ENCODE assay signal across 7 cellular contexts in the genomic region with DNA sequence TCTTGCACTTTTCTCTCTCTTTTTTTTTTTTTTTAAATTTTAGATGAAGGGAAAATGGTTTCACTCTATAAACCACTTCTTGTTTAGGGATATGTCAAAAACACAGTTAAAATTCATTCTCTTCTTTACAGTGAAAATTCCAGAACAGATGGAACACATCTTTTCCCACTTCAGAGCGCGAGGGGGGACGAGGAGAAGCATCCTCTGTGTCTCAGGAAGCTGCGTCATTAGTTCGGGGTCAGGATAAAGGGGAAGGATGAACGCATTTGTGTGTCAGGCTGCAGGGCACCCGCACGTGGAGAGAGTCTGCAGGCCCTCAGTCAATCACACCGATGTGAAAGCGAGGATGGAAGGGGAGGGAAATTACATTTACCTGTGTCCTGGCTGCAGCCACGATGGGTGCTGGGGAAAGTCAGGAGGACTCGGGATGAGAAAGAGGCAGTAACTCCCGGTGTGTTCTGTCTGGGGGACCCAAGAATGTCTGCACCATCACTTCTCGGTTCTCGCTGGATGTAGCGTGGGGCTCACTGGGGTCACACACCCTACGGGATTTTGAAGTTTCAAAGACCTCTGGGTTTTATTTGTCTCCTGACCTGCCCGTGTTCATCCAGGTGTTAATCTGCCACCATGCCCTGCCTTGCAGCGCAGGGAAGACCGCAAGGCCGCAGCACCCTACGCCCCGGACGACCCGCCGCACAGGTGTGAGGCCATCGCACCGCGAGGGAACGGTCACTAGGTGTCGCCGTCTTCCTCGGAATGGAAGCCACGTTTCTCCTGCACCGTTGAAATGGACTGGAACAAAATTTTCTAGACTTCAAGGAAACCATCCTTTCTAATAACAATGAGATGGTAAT.
DNase-seq lines count a peak whose midpoint lies in the region; ATAC-seq and TF ChIP-seq lines count a peak whose summit lies in the region.

No MANE protein-coding gene starts in this region.

- no peaks in the 10 kb centered on the region for H3K27me3 Mint-ChIP-seq in osteocyte (ENCODE audit: unreplicated experiment)

- no peak overlapping the region for H3K27ac ChIP-seq in Peyer's patch
- H3K27ac ChIP-seq in foreskin keratinocyte: no peak overlapping the region
- peak overlapping the region in 1 of 3 donors; percentile 12 for H3K27ac ChIP-seq in thyroid gland

- H3K4me1 Mint-ChIP-seq in osteocyte (ENCODE audit: unreplicated experiment): peaks cover 8% of the 10 kb centered on the region

- no peaks in the 10 kb centered on the region for H3K27me3 ChIP-seq in Peyer's patch
- H3K27me3 ChIP-seq in foreskin keratinocyte: no peaks in the 10 kb centered on the region
- no peaks in the 10 kb centered on the region for H3K27me3 ChIP-seq in thyroid gland

- peaks cover 0 to 7% (median 0%) of the 10 kb centered on the region in 4 donors for H3K4me1 ChIP-seq in Peyer's patch
- H3K4me1 ChIP-seq in foreskin keratinocyte: no peaks in the 10 kb centered on the region
- no peaks in the 10 kb centered on the region for H3K4me1 ChIP-seq in thyroid gland

- no peak overlapping the region for H3K4me3 ChIP-seq in Peyer's patch
- H3K4me3 ChIP-seq in thyroid gland (replicated peaks in 1 of 3): no peak overlapping the region

- ATAC-seq in HG02678 (IDR thresholded peaks at IDR 0.05; ENCODE audit: unreplicated experiment) (peak; percentile 89), foreskin keratinocyte (peak; percentile 73)

- WGBS in thyroid gland, 2 donors: 36 to 37% methylated on average over 35 of the region's 35 CpGs

- DNase-seq in GM13976 (ENCODE audit: low spot score) (peak; percentile 84), Peyer's patch (peak; percentile 64 to 89 (median 80)), foreskin keratinocyte (peak in 1 of 2 donors; percentile 23), osteocyte (ENCODE audit: extremely low spot score, unreplicated experiment) (peak; percentile 89), thyroid gland (peak; percentile 60 to 73)
- DNase-seq in activated T-helper 1 cell treated with anti-CD3 and anti-CD28 coated beads, Interleukin-2, amount 50 U/mL, for 16 hours (ENCODE audit: low read depth in 1 of 2, low spot score in 1 of 2): peak; percentile 55 to 61

- peaks cover 2% of the 10 kb centered on the region for H3K36me3 Mint-ChIP-seq in osteocyte (ENCODE audit: unreplicated experiment)

- no peak overlapping the region for H3K4me3 Mint-ChIP-seq in osteocyte (ENCODE audit: unreplicated experiment)

- TF ChIP-seq POLR2A in Peyer's patch (IDR thresholded peaks at IDR 0.05): no peak
- TF ChIP-seq POLR2A in thyroid gland (IDR thresholded peaks at IDR 0.05): no peak

- in situ Hi-C loops in GM13976 (cut with MboI; ENCODE audit: low sequenced_read_pairs, unreplicated experiment): loop anchor here (25.0 kb wide), 2 partner anchors 1423 to 1523 kb away; no protein-coding TSS in a partner anchor

- intact Hi-C loops in thyroid gland (cut with DNase I): loop anchor here (10.0 kb wide), 3 partner anchors 216 to 1526 kb away; no protein-coding TSS in a partner anchor

- H3K9me3 ChIP-seq in Peyer's patch (no peaks in the 10 kb centered on the region), thyroid gland (no peaks in the 10 kb centered on the region)

- no peak overlapping the region for H3K27ac Mint-ChIP-seq in osteocyte (ENCODE audit: unreplicated experiment)

- TF ChIP-seq CTCF in GM13976 (IDR thresholded peaks at IDR 0.05; ENCODE audit: borderline replicate concordance, control extremely low read depth, extremely low read depth, insufficient read depth, missing control alignments): peak; percentile 91
- peak; percentile 67 to 93 (median 88) for TF ChIP-seq CTCF in Peyer's patch (IDR thresholded peaks at IDR 0.05)
- TF ChIP-seq CTCF in foreskin keratinocyte (conservative IDR thresholded peaks at IDR 0.05): peak; percentile 94
- peak; percentile 99 for TF ChIP-seq CTCF in osteocyte (IDR thresholded peaks at IDR 0.05)
- TF ChIP-seq CTCF in thyroid gland (IDR thresholded peaks at IDR 0.05): peak; percentile 62 to 89 (median 82)

- no peaks in the 10 kb centered on the region for H3K36me3 ChIP-seq in Peyer's patch
- no peaks in the 10 kb centered on the region for H3K36me3 ChIP-seq in thyroid gland

- H3K9me3 Mint-ChIP-seq in osteocyte (ENCODE audit: unreplicated experiment): no peaks in the 10 kb centered on the region
